Comparison of ENCODE assay signal across 13 cellular contexts in the genomic region with DNA sequence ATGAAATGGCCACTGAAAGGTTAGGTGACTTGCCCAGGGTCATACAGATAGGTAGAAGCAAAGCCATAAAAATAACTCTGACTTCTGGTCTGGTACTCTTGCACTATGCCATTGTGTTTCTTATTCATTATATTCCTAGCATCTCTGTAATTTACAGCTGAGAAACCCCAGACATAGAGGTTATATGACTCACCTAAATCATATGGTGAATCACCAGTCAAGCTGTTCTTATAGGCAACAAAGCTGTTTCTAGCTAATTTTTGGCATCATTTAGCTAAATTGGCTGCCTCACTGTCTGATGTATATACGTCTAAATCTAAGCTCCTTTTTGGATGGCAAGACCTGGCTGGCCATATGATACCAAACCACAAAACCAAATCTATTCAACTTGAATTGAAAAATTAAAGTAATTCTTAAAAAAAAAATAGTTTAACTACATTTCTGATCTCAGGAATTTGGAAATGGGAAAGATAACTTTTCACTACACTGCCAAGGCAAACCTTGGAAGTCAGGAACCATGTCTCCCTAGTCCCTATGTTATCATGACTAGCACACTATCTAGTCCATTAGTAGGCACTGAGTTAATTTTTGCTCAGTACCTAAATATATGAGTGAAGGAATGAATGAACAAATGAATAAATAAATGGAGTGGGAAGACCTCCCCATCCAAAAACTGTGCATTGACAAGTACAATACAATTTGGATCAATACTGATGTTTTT. TPM values are rescaled to one million over a fixed set of nuclear protein-coding genes. Genes with fewer than 3 reads are reported as not detected.
DNase-seq lines count a peak whose midpoint lies in the region; FAIRE-seq and TF ChIP-seq lines count a peak whose summit lies in the region.
"Had no signal": no experiment of that assay in that cellular context is flagged by ENCODE, and none has a peak within 500 bp of the region (broad histone marks: within the 10 kb centered on the region; RNA-seq: fewer than 3 reads in every experiment).

No MANE protein-coding gene starts in this region.

- no peak overlapping the region for H3K4me3 ChIP-seq in fibroblast of mammary gland (ENCODE audit: control insufficient read depth, low read depth, low read length)
- H3K4me3 ChIP-seq: esophagus muscularis mucosa had no signal

- peak; percentile 97 for FAIRE-seq in RCC 7860 (lab: Jason Lieb, UNC)
- FAIRE-seq: GM12891 had no signal

- TF ChIP-seq CTCF in fibroblast of mammary gland (conservative IDR thresholded peaks at IDR 0.05; ENCODE audit: control insufficient read depth, insufficient read depth, low read depth, low read length), result no peak

- DNase-seq in A172 (ENCODE audit: low spot score) (peak; percentile 63), GM03348 (ENCODE audit: low spot score) (peak; percentile 47), RCC 7860 (ENCODE audit: low spot score) (peak; percentile 72), fibroblast of mammary gland (ENCODE audit: low read depth) (peak; percentile 77), NCI-H1105 treated with DMSO at 0.1 percent for 48 hours (lab: John Stamatoyannopoulos, UW) (no peak), NCI-H510A (lab: John Stamatoyannopoulos, UW) (no peak), epidermal melanocyte (ENCODE audit: insufficient read length, low spot score) (no peak)
- no peak for DNase-seq in activated CD8-positive, alpha-beta memory T cell treated with anti-CD3 and anti-CD28 coated beads for 24 hours
- DNase-seq: activated CD4-positive, alpha-beta T cell treated with anti-CD3 and anti-CD28 coated beads, Interleukin-2, amount 50 U/mL, for 48 hours; KG1; NCI-H526 treated with DMSO at 0.1 percent for 48 hours had no signal

RNA-seq across cellular contexts. Expression of gene STAG2, which starts 41.3 kb away (rescaled TPM):
- 40.9 and 42.8 TPM in 2 replicates for total RNA-seq in A172 (2014; rRNA removed; shearing (Covaris generic))

Comparison
In these comparisons a context has a peak if more than half of its experiments do, and no peak if none do; other contexts are left out.
1. DNase-seq: peak in A172 (single experiment), GM03348 (single experiment), RCC 7860 (single experiment) and fibroblast of mammary gland (single experiment); none in activated CD8-positive, alpha-beta memory T cell treated with anti-CD3 and anti-CD28 coated beads for 24 hours (single experiment), NCI-H1105 treated with DMSO at 0.1 percent for 48 hours (single experiment), NCI-H510A (single experiment) and epidermal melanocyte (single experiment).